Comparison of ENCODE assay signal across 24 cellular contexts in the genomic region with DNA sequence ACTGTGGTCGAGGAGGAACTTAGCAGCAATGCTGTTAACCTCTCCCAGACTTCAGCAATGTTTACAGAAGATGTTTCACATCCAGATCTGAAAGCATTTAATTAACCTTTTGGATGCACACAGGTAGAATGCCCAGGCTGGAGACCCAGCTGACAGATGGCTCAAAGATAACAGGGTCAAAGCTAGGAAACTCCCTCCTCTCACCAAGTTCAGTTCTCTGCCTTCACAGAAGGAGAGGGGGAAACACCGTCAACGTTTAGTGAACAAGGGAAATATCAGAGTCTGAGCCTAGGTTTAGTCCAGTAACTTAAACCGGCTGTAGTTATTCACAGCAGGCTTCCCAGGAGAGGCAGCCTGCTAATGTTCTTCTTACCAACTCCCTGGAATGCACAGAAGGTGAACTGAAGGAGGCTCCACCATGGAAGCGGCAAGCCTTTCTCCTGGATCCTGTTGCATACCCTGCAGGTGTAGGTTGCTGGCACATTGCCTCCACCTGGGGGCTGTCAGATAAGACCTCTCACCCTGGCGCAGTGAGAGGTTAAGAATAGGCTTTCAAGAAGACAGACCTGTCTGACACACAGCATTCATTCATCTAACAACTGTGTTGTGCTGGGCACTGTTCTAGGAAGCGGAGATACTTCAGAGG. TPM values are rescaled to one million over a fixed set of nuclear protein-coding genes. Genes with fewer than 3 reads are reported as not detected.
DNase-seq lines count a peak whose midpoint lies in the region; ATAC-seq, FAIRE-seq and TF ChIP-seq lines count a peak whose summit lies in the region.
"Had no signal": no experiment of that assay in that cellular context is flagged by ENCODE, and none has a peak within 500 bp of the region (broad histone marks: within the 10 kb centered on the region; RNA-seq: fewer than 3 reads in every experiment).

No MANE protein-coding gene starts in this region.

- ATAC-seq in T-helper 17 cell: no peak
- ATAC-seq in naive thymus-derived CD4-positive, alpha-beta T cell: no peak

- CTCF ChIA-PET in naive thymus-derived CD4-positive, alpha-beta T cell (lab: Charles Lee): no interaction called here

- intact Hi-C loops in naive thymus-derived CD4-positive, alpha-beta T cell (cut with micrococcal nuclease): no loop called here
- intact Hi-C loops in stomach (cut with DNase I; ENCODE audit: low total_unique reads): no loop called here

- H3K27ac Mint-ChIP-seq in T-helper 17 cell: peak overlapping the region; percentile 24
- H3K27ac Mint-ChIP-seq in naive thymus-derived CD4-positive, alpha-beta T cell: peak overlapping the region in 7 of 9 donors; percentile 5 to 85 (median 16)
- H3K27ac Mint-ChIP-seq: CD14-positive monocyte, IgD-negative memory B cell had no signal

- no peak overlapping the region for H3K27ac ChIP-seq in naive thymus-derived CD4-positive, alpha-beta T cell (ENCODE audit: low read depth, low read length)
- H3K27ac ChIP-seq in stomach: no peak overlapping the region
- no peak overlapping the region for H3K27ac ChIP-seq in tibial nerve
- H3K27ac ChIP-seq: SK-N-MC had no signal

- H3K4me3 Mint-ChIP-seq in T-helper 17 cell: no peak overlapping the region
- no peak overlapping the region for H3K4me3 Mint-ChIP-seq in naive thymus-derived CD4-positive, alpha-beta T cell
- H3K4me3 Mint-ChIP-seq: CD14-positive monocyte had no signal

- H3K9me3 ChIP-seq in T-helper 17 cell (ENCODE audit: control insufficient read depth, low read length, poor library complexity, severe bottlenecking) (no peaks in the 10 kb centered on the region), stomach (no peaks in the 10 kb centered on the region), tibial nerve (no peaks in the 10 kb centered on the region)
- H3K9me3 ChIP-seq in naive thymus-derived CD4-positive, alpha-beta T cell (ENCODE audit: control insufficient read depth in 2 of 3, low read length in 3 of 3): no peaks in the 10 kb centered on the region
- H3K9me3 ChIP-seq: MG63 had no signal

- peaks cover 16% of the 10 kb centered on the region for H3K4me1 Mint-ChIP-seq in T-helper 17 cell
- H3K4me1 Mint-ChIP-seq in naive thymus-derived CD4-positive, alpha-beta T cell: peaks cover 7 to 42% (median 27%) of the 10 kb centered on the region in 7 donors
- H3K4me1 Mint-ChIP-seq: CD14-positive monocyte had no signal

- H3K4me3 ChIP-seq in naive thymus-derived CD4-positive, alpha-beta T cell (ENCODE audit: low read length): no peak overlapping the region
- H3K4me3 ChIP-seq in stomach (no peak overlapping the region), tibial nerve (no peak overlapping the region)
- H3K4me3 ChIP-seq: MG63, SK-N-MC had no signal

- 80 to 87% (median 82%) methylated on average over 7 of the region's 7 CpGs for WGBS in stomach, 5 donors
- 73 to 78% methylated on average over 7 of the region's 7 CpGs for WGBS in tibial nerve, 2 donors

- TF ChIP-seq EP300 in stomach (IDR thresholded peaks at IDR 0.05) (no peak), tibial nerve (IDR thresholded peaks at IDR 0.05) (no peak)

- TF ChIP-seq CTCF in GM20000 (IDR thresholded peaks at IDR 0.05; ENCODE audit: extremely low read depth, missing control alignments) (no peak), stomach (IDR thresholded peaks at IDR 0.05) (no peak), tibial nerve (IDR thresholded peaks at IDR 0.05) (no peak)

- H3K4me1 ChIP-seq in naive thymus-derived CD4-positive, alpha-beta T cell (ENCODE audit: control insufficient read depth in 2 of 2, insufficient read depth in 2 of 2, low read length in 2 of 2): peaks cover 0 to 5% of the 10 kb centered on the region in 2 donors
- H3K4me1 ChIP-seq in stomach (no peaks in the 10 kb centered on the region), tibial nerve (no peaks in the 10 kb centered on the region)

- TF ChIP-seq POLR2A in stomach (IDR thresholded peaks at IDR 0.05) (no peak), tibial nerve (IDR thresholded peaks at IDR 0.05) (no peak)

- H3K27me3 Mint-ChIP-seq in T-helper 17 cell: no peaks in the 10 kb centered on the region
- H3K27me3 Mint-ChIP-seq in naive thymus-derived CD4-positive, alpha-beta T cell: no peaks in the 10 kb centered on the region
- H3K27me3 Mint-ChIP-seq: IgD-negative memory B cell had no signal

- H3K36me3 ChIP-seq in naive thymus-derived CD4-positive, alpha-beta T cell (ENCODE audit: control insufficient read depth in 2 of 3, insufficient read depth in 3 of 3, low read length in 3 of 3): peaks cover 0 to 90% (median 14%) of the 10 kb centered on the region in 3 experiments
- H3K36me3 ChIP-seq in stomach: peaks cover 45 to 99% (median 97%) of the 10 kb centered on the region in 4 donors
- peaks cover 0 to 97% (median 21%) of the 10 kb centered on the region in 3 donors for H3K36me3 ChIP-seq in tibial nerve
- H3K36me3 ChIP-seq: MG63 had no signal

- peak; percentile 35 for DNase-seq in ELF-1 (ENCODE audit: low read depth, low spot score)
- peak; percentile 37 for DNase-seq in GM20000 (ENCODE audit: low spot score)
- DNase-seq in T-helper 17 cell: no peak
- DNase-seq in naive thymus-derived CD4-positive, alpha-beta T cell: no peak
- DNase-seq in HTR-8/SVneo (ENCODE audit: insufficient read length, low spot score): no peak
- no peak for DNase-seq in stomach
- DNase-seq in tibial nerve (ENCODE audit: low spot score in 2 of 2): no peak
- DNase-seq: ACHN; COR-L47; GDM1; Kasumi-1; MG63; NCI-H1048; NCI-H1436; NCI-H1930; NCI-H2171; NCI-H446; NCI-H526 treated with DMSO at 0.1 percent for 48 hours; NK-92 treated with Interleukin-12 subunit alpha and Interleukin-12 subunit beta, amount 100 ng/mL, for 24 hours; SHP77 had no signal

- H3K27me3 ChIP-seq in naive thymus-derived CD4-positive, alpha-beta T cell (ENCODE audit: control insufficient read depth in 2 of 2, insufficient read depth in 2 of 2, low read length in 2 of 2): no peaks in the 10 kb centered on the region
- H3K27me3 ChIP-seq in stomach: no peaks in the 10 kb centered on the region
- H3K27me3 ChIP-seq in tibial nerve: no peaks in the 10 kb centered on the region
- H3K27me3 ChIP-seq: MG63 had no signal

- FAIRE-seq in HTR-8/SVneo (lab: Jason Lieb, UNC): no peak
- FAIRE-seq: RCC 7860 had no signal

- POLR2A ChIA-PET in naive thymus-derived CD4-positive, alpha-beta T cell (lab: Charles Lee): no interaction called here

- H3K9me3 Mint-ChIP-seq in naive thymus-derived CD4-positive, alpha-beta T cell: no peaks in the 10 kb centered on the region
- H3K9me3 Mint-ChIP-seq: IgD-negative memory B cell had no signal

- H3K36me3 Mint-ChIP-seq in T-helper 17 cell (ENCODE audit: low read depth): peaks cover 12% of the 10 kb centered on the region
- H3K36me3 Mint-ChIP-seq in naive thymus-derived CD4-positive, alpha-beta T cell: peaks cover 0 to 58% (median 33%) of the 10 kb centered on the region in 5 donors

RNA-seq across cellular contexts. Expression of gene ANKK1, which starts 23.5 kb away (rescaled TPM):
- total RNA-seq in T-helper 17 cell (1 to 10 TPM; 2.0 to 2.4 TPM), stomach (not detected), tibial nerve (1 to 10 TPM in 3 of 4 donors, under 1 TPM in 1; 0.30 to 2.1 (median 1.7) TPM)
- total RNA-seq in naive thymus-derived CD4-positive, alpha-beta T cell: 1 to 10 TPM in 4 of 5 experiments, under 1 TPM in 1; 0.24 to 4.2 (median 3.2) TPM
- polyA plus RNA-seq in naive thymus-derived CD4-positive, alpha-beta T cell: under 1 TPM in 1 of 2 donors, not detected in 1; 0.61 TPM
- under 1 TPM in 1 of 3 donors, not detected in 2; 0.73 TPM for polyA plus RNA-seq in stomach
- polyA plus RNA-seq: IgD-negative memory B cell had no signal

RNA-seq across cellular contexts. Expression of gene TTC12, which starts 49.7 kb away (rescaled TPM):
- total RNA-seq in T-helper 17 cell: 10 to 100 TPM; 31.1 to 36.5 TPM
- total RNA-seq in naive thymus-derived CD4-positive, alpha-beta T cell: 10 to 100 TPM; 14.1 to 84.5 (median 58.2) TPM
- 10 to 100 TPM in 1 of 2 donors, 1 to 10 TPM in 1; 8.2 to 13.2 TPM for polyA plus RNA-seq in naive thymus-derived CD4-positive, alpha-beta T cell
- total RNA-seq in stomach: 10 to 100 TPM in 4 of 5 donors, 1 to 10 TPM in 1; 4.1 to 58.9 (median 31.9) TPM
- polyA plus RNA-seq in stomach: 1 to 10 TPM; 3.7 to 7.6 (median 6.8) TPM
- 10 to 100 TPM; 10.2 to 29.7 (median 23.9) TPM for total RNA-seq in tibial nerve

Comparison
In these comparisons a context has a peak if more than half of its experiments do, and no peak if none do; other contexts are left out.
1. DNase-seq: peak in ELF-1 (single experiment) and GM20000 (single experiment); none in T-helper 17 cell (0 of 3), naive thymus-derived CD4-positive, alpha-beta T cell (0 of 9), HTR-8/SVneo (single experiment), stomach (single experiment) and tibial nerve (0 of 2).